Comparison of ENCODE assay signal across 1 cellular context in genomic region chr19:49487277-49488045, GRCh38.
TF ChIP-seq lines count a peak whose summit lies in the region.

TSS of gene RPL13A (plus strand) at chr19:49487608. CDS start at chr19:49487630, 22 bp downstream.

TF ChIP-seq in HepG2, 621 proteins besides CTCF, POLR2A, EP300 and RAD21 (continued from another document):
- TF ChIP-seq, protein P1, sequence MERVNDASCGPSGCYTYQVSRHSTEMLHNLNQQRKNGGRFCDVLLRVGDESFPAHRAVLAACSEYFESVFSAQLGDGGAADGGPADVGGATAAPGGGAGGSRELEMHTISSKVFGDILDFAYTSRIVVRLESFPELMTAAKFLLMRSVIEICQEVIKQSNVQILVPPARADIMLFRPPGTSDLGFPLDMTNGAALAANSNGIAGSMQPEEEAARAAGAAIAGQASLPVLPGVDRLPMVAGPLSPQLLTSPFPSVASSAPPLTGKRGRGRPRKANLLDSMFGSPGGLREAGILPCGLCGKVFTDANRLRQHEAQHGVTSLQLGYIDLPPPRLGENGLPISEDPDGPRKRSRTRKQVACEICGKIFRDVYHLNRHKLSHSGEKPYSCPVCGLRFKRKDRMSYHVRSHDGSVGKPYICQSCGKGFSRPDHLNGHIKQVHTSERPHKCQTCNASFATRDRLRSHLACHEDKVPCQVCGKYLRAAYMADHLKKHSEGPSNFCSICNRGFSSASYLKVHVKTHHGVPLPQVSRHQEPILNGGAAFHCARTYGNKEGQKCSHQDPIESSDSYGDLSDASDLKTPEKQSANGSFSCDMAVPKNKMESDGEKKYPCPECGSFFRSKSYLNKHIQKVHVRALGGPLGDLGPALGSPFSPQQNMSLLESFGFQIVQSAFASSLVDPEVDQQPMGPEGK (CRISPR knock-in tag; IDR thresholded peaks at IDR 0.05) = peak; percentile 43; the same call in 1 of the 2 replicates
- TF ChIP-seq KAT8 (CRISPR knock-in tag; IDR thresholded peaks at IDR 0.05) = peak; percentile 92
- no peak for TF ChIP-seq ZNF20 (CRISPR knock-in tag; IDR thresholded peaks at IDR 0.05)
- TF ChIP-seq NFE2 (CRISPR knock-in tag; IDR thresholded peaks at IDR 0.05) = no peak
- no peak for TF ChIP-seq ZSCAN30 (CRISPR knock-in tag; IDR thresholded peaks at IDR 0.05)
- TF ChIP-seq HNRNPL (IDR thresholded peaks at IDR 0.05; ENCODE audit: low read depth, low read length) = peak; percentile 70
